Comparison of ENCODE assay signal across 1 cellular context in the genomic region with DNA sequence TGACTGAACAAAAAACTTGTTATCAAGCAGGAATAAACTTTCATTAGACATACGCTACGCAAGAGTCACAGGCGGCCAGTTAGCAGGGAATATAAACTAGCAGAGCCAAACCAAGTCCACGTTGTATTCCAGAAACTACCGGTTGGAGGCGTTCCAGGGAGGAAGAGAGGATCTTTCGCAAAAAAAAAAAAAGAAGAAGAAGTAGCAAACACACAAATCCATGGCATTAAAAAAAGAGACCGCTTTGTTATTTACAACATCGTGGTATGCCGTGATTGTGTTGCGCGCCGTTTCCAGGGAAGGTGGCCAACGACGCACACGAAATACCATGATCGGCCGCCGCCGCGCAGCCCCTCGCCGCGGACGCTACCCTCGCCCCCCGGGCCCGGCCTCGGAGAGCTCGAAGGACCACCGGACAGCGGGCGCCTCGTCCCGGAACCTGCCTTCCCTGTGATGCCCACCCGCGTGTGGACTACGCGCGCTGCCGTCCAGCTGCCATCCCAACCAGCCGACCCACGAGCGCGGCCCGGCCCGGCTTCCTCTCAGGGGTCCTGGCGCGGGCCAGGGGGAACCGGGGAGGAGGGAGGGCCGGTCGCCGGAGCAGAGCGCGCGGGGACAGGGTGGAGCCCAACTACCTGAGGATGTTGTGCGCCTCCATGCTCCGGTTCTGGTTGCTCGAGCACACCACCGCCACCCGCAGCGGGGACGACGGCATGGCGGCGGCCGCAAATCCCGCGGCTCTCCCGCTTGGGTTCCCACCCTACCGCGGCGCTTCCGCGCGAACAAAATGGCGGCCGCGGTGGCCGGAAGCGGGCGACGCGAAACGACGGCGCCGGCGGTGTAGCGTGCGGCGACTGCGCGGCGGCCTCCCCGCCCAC.
TF ChIP-seq lines count a peak whose summit lies in the region.

No MANE protein-coding gene starts in this region.

TF ChIP-seq in HepG2, 621 proteins besides CTCF, POLR2A, EP300 and RAD21 (continued from another document and continues in another):
- TF ChIP-seq HDAC2 (CRISPR knock-in tag; IDR thresholded peaks at IDR 0.05) (no peak), NR2F2 (IDR thresholded peaks at IDR 0.05; ENCODE audit: borderline replicate concordance, low read depth) (no peak), NAIF1 (CRISPR knock-in tag; IDR thresholded peaks at IDR 0.05; ENCODE audit: borderline replicate concordance) (no peak), KLF9 (CRISPR knock-in tag; IDR thresholded peaks at IDR 0.05; ENCODE audit: low read depth) (no peak), TCF7L2 (IDR thresholded peaks at IDR 0.05; ENCODE audit: low read depth, low read length) (no peak), ZNF646 (CRISPR knock-in tag; IDR thresholded peaks at IDR 0.05) (no peak), PAF1 (CRISPR knock-in tag; IDR thresholded peaks at IDR 0.05) (no peak), ZBTB7A (CRISPR knock-in tag; IDR thresholded peaks at IDR 0.05) (no peak), RBM22 (optimal IDR thresholded peaks at IDR 0.05; ENCODE audit: low read length) (no peak), ZNF547 (CRISPR knock-in tag; IDR thresholded peaks at IDR 0.05) (peak; percentile 10; the same call in 1 of the 2 replicates), WIZ (CRISPR knock-in tag; IDR thresholded peaks at IDR 0.05) (no peak; the same call in 1 of the 2 replicates), RORA (CRISPR knock-in tag; IDR thresholded peaks at IDR 0.05) (no peak), MZF1 (CRISPR knock-in tag; IDR thresholded peaks at IDR 0.05; ENCODE audit: borderline replicate concordance) (no peak), ARHGAP35 (CRISPR knock-in tag; IDR thresholded peaks at IDR 0.05; ENCODE audit: borderline replicate concordance) (no peak), ZNF282 (IDR thresholded peaks at IDR 0.05; ENCODE audit: partially characterized antibody) (no peak), U2AF1 (optimal IDR thresholded peaks at IDR 0.05; ENCODE audit: low read depth, low read length) (no peak), PITX1 (CRISPR knock-in tag; IDR thresholded peaks at IDR 0.05) (no peak; the same call in none of the 2 replicates), KLF13 (CRISPR knock-in tag; IDR thresholded peaks at IDR 0.05) (no peak), ZFP37 (CRISPR knock-in tag; IDR thresholded peaks at IDR 0.05; ENCODE audit: borderline replicate concordance) (no peak), SSRP1 (CRISPR knock-in tag; IDR thresholded peaks at IDR 0.05) (no peak), ZNF468 (CRISPR knock-in tag; IDR thresholded peaks at IDR 0.05) (no peak), CAMTA2 (CRISPR knock-in tag; IDR thresholded peaks at IDR 0.05; ENCODE audit: borderline replicate concordance) (no peak; the same call in 1 of the 2 replicates), ZNF678 (CRISPR knock-in tag; IDR thresholded peaks at IDR 0.05) (0 out of 2 replicates have a peak, but pooled peaks have one; percentile 91), ZZZ3 (CRISPR knock-in tag; IDR thresholded peaks at IDR 0.05; ENCODE audit: borderline replicate concordance) (0 out of 2 replicates have a peak, but pooled peaks have one; percentile 20), YEATS2 (CRISPR knock-in tag; IDR thresholded peaks at IDR 0.05; ENCODE audit: borderline replicate concordance) (no peak), SRF (IDR thresholded peaks at IDR 0.05; ENCODE audit: low read depth, low read length) (no peak), MAZ (IDR thresholded peaks at IDR 0.05; ENCODE audit: borderline replicate concordance, low read depth, low read length) (no peak), MAZ (CRISPR knock-in tag; IDR thresholded peaks at IDR 0.05; ENCODE audit: low read depth) (no peak; the same call in 1 of the 2 replicates), YEATS4 (CRISPR knock-in tag; IDR thresholded peaks at IDR 0.05; ENCODE audit: borderline replicate concordance) (peak; percentile 60), ZNF318 (CRISPR knock-in tag; IDR thresholded peaks at IDR 0.05) (no peak), ZNF143 (CRISPR knock-in tag; IDR thresholded peaks at IDR 0.05) (no peak), GTF2F1 (IDR thresholded peaks at IDR 0.05; ENCODE audit: low read length) (no peak), NPAS2 (CRISPR knock-in tag; IDR thresholded peaks at IDR 0.05; ENCODE audit: borderline replicate concordance) (no peak), ZNF7 (CRISPR knock-in tag; IDR thresholded peaks at IDR 0.05) (no peak)
- TF ChIP-seq, protein P1, sequence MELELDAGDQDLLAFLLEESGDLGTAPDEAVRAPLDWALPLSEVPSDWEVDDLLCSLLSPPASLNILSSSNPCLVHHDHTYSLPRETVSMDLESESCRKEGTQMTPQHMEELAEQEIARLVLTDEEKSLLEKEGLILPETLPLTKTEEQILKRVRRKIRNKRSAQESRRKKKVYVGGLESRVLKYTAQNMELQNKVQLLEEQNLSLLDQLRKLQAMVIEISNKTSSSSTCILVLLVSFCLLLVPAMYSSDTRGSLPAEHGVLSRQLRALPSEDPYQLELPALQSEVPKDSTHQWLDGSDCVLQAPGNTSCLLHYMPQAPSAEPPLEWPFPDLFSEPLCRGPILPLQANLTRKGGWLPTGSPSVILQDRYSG (CRISPR knock-in tag; IDR thresholded peaks at IDR 0.05): no peak; the same call in 1 of the 2 replicates
- TF ChIP-seq, protein P2, sequence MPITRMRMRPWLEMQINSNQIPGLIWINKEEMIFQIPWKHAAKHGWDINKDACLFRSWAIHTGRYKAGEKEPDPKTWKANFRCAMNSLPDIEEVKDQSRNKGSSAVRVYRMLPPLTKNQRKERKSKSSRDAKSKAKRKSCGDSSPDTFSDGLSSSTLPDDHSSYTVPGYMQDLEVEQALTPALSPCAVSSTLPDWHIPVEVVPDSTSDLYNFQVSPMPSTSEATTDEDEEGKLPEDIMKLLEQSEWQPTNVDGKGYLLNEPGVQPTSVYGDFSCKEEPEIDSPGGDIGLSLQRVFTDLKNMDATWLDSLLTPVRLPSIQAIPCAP (CRISPR knock-in tag; IDR thresholded peaks at IDR 0.05; ENCODE audit: low read depth): no peak
- TF ChIP-seq, protein P3, sequence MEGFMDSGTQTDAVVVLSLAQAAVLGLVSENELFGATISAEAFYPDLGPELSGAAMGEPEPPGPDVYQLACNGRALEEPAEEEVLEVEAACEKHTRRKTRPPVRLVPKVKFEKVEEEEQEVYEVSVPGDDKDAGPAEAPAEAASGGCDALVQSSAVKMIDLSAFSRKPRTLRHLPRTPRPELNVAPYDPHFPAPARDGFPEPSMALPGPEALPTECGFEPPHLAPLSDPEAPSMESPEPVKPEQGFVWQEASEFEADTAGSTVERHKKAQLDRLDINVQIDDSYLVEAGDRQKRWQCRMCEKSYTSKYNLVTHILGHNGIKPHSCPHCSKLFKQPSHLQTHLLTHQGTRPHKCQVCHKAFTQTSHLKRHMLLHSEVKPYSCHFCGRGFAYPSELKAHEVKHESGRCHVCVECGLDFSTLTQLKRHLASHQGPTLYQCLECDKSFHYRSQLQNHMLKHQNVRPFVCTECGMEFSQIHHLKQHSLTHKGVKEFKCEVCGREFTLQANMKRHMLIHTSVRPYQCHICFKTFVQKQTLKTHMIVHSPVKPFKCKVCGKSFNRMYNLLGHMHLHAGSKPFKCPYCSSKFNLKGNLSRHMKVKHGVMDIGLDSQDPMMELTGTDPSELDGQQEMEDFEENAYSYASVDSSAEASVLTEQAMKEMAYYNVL (CRISPR knock-in tag; IDR thresholded peaks at IDR 0.05; ENCODE audit: borderline replicate concordance): no peak
- TF ChIP-seq, protein P4, sequence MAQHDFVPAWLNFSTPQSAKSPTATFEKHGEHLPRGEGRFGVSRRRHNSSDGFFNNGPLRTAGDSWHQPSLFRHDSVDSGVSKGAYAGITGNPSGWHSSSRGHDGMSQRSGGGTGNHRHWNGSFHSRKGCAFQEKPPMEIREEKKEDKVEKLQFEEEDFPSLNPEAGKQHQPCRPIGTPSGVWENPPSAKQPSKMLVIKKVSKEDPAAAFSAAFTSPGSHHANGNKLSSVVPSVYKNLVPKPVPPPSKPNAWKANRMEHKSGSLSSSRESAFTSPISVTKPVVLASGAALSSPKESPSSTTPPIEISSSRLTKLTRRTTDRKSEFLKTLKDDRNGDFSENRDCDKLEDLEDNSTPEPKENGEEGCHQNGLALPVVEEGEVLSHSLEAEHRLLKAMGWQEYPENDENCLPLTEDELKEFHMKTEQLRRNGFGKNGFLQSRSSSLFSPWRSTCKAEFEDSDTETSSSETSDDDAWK (CRISPR knock-in tag; IDR thresholded peaks at IDR 0.05): no peak
- TF ChIP-seq, protein P5, sequence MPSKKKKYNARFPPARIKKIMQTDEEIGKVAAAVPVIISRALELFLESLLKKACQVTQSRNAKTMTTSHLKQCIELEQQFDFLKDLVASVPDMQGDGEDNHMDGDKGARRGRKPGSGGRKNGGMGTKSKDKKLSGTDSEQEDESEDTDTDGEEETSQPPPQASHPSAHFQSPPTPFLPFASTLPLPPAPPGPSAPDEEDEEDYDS (CRISPR knock-in tag; IDR thresholded peaks at IDR 0.05): no peak
